Comparison of ENCODE assay signal across 22 cellular contexts in genomic region chr15:93063796-93064690, GRCh38. TPM values are rescaled to one million over a fixed set of nuclear protein-coding genes. Genes with fewer than 3 reads are reported as not detected.
A peak's percentile ranks its signal among the peaks of the same experiment; 100 is the strongest.
DNase-seq lines count a peak whose midpoint lies in the region; ATAC-seq and TF ChIP-seq lines count a peak whose summit lies in the region.
"Had no signal": no experiment of that assay in that cellular context is flagged by ENCODE, and none has a peak within 500 bp of the region (broad histone marks: within the 10 kb centered on the region; RNA-seq: fewer than 3 reads in every experiment).

No MANE protein-coding gene starts in this region.

- H3K4me3 Mint-ChIP-seq in CD14-positive monocyte = peak overlapping the region; percentile 6 to 39
- H3K4me3 Mint-ChIP-seq: activated naive CD4-positive, alpha-beta T cell treated with anti-CD3 and anti-CD28 coated beads, Interleukin-2, amount 50 U/mL, for 24 hours; central memory CD8-positive, alpha-beta T cell; HFFc6 had no signal

- no peaks in the 10 kb centered on the region for H3K9me3 ChIP-seq in PC-9 (ENCODE audit: insufficient read depth, low read depth)
- H3K9me3 ChIP-seq in esophagus muscularis mucosa = no peaks in the 10 kb centered on the region
- no peaks in the 10 kb centered on the region for H3K9me3 ChIP-seq in sigmoid colon

- CTCF ChIA-PET in PC-9 (lab: Charles Lee) = no interaction called here

- DNase-seq in CD14-positive monocyte (ENCODE audit: low spot score) (no peak), PC-9 (no peak), esophagus muscularis mucosa (ENCODE audit: extremely low spot score) (no peak), sigmoid colon (no peak), mucosa of gallbladder (ENCODE audit: low spot score) (no peak), G401 (ENCODE audit: low spot score) (no peak), Ammon's horn (ENCODE audit: low spot score) (no peak)
- DNase-seq: activated CD4-positive, alpha-beta T cell treated with anti-CD3 and anti-CD28 coated beads for 1 hour; GF-D8; head of caudate nucleus; HFFc6; NCI-H2227 treated with DMSO at 0.1 percent for 48 hours; NK-92 treated with Interleukin-12 subunit alpha and Interleukin-12 subunit beta, amount 100 ng/mL, for 24 hours; occipital lobe; SIG-M5; small intestine had no signal

- peaks cover 18% of the 10 kb centered on the region for H3F3A ChIP-seq in PC-9 (ENCODE audit: insufficient read depth, low read depth)

- H3K9me3 Mint-ChIP-seq in CD14-positive monocyte = no peaks in the 10 kb centered on the region
- H3K9me3 Mint-ChIP-seq: activated naive CD4-positive, alpha-beta T cell treated with anti-CD3 and anti-CD28 coated beads, Interleukin-2, amount 50 U/mL, for 24 hours; central memory CD8-positive, alpha-beta T cell; HFFc6 had no signal

- no peak for TF ChIP-seq EP300 in esophagus muscularis mucosa (IDR thresholded peaks at IDR 0.05)
- no peak for TF ChIP-seq EP300 in sigmoid colon (IDR thresholded peaks at IDR 0.05)

- ATAC-seq in GM21528 (IDR thresholded peaks at IDR 0.05; ENCODE audit: low FRiP score, unreplicated experiment) = no peak

- H3K9me2 ChIP-seq in PC-9 (ENCODE audit: insufficient read depth) = no peaks in the 10 kb centered on the region

- TF ChIP-seq CTCF in CD14-positive monocyte (IDR thresholded peaks at IDR 0.05) (no peak), PC-9 (conservative IDR thresholded peaks at IDR 0.05) (no peak), esophagus muscularis mucosa (IDR thresholded peaks at IDR 0.05) (no peak), sigmoid colon (IDR thresholded peaks at IDR 0.05) (no peak)

- H3K27ac ChIP-seq in PC-9 (peak overlapping the region; percentile 95), esophagus muscularis mucosa (replicated peaks in 1 of 4) (peak overlapping the region; percentile 95 to 98 (median 97)), sigmoid colon (peak overlapping the region; percentile 96 to 98 (median 97))
- H3K27ac ChIP-seq: HL-60, KMS-11 had no signal

- no peaks in the 10 kb centered on the region for H3K79me2 ChIP-seq in PC-9 (ENCODE audit: low read depth)

- intact Hi-C loops in CD14-positive monocyte (cut with micrococcal nuclease) = no loop called here
- intact Hi-C loops in PC-9 (cut with micrococcal nuclease; ENCODE audit: unreplicated experiment) = no loop called here
- intact Hi-C loops in esophagus muscularis mucosa (cut with DNase I) = no loop called here
- intact Hi-C loops in sigmoid colon (cut with DNase I) = no loop called here

- no peak overlapping the region for H3K4me3 ChIP-seq in PC-9
- H3K4me3 ChIP-seq in esophagus muscularis mucosa = peak overlapping the region in 3 of 4 donors; percentile 24 to 29 (median 28)
- no peak overlapping the region for H3K4me3 ChIP-seq in sigmoid colon

- H3K36me3 ChIP-seq in PC-9 (ENCODE audit: low read depth) (no peaks in the 10 kb centered on the region), esophagus muscularis mucosa (peaks cover 0 to 23% (median 11%) of the 10 kb centered on the region in 4 donors), sigmoid colon (peaks cover 0 to 12% (median 2%) of the 10 kb centered on the region in 4 donors)

- TSS peak; percentile 82 for BruUV-seq in PC-9 (replicated peaks; lab: Mats Ljungman, UMichigan)

- H3K27ac Mint-ChIP-seq in CD14-positive monocyte = no peak overlapping the region
- H3K27ac Mint-ChIP-seq: activated naive CD4-positive, alpha-beta T cell treated with anti-CD3 and anti-CD28 coated beads, Interleukin-2, amount 50 U/mL, for 24 hours; HFFc6 had no signal

- H4K20me1 ChIP-seq in PC-9 (ENCODE audit: insufficient read depth) = no peaks in the 10 kb centered on the region

- H3K27me3 Mint-ChIP-seq in CD14-positive monocyte (ENCODE audit: low read depth in 3 of 3) = peaks cover 12 to 18% (median 12%) of the 10 kb centered on the region in 3 donors

- POLR2A ChIA-PET in PC-9 (lab: Charles Lee; ENCODE audit: unreplicated experiment) = interaction anchor here (0.5 to 0.7 kb wide), 3 partner anchors 59 to 260 kb away, joined by 3 read pairs; no protein-coding TSS in a partner anchor

- WGBS in esophagus muscularis mucosa = 66% methylated on average over 20 of the region's 23 CpGs
- WGBS in sigmoid colon, 2 donors = 74 to 79% methylated on average over 23 of the region's 23 CpGs

- H3K27me3 ChIP-seq in PC-9 (ENCODE audit: insufficient read depth, low read depth) (no peaks in the 10 kb centered on the region), esophagus muscularis mucosa (no peaks in the 10 kb centered on the region), sigmoid colon (no peaks in the 10 kb centered on the region)

- H3K4me2 ChIP-seq in PC-9 = peak overlapping the region; percentile 74
- H3K4me2 ChIP-seq: KMS-11 had no signal

- peak overlapping the region; percentile 56; the same call in 1 of the 2 replicates for H2AFZ ChIP-seq in PC-9

- in situ Hi-C loops in G401 (cut with HindIII; ENCODE audit: low sequenced_read_pairs) = no loop called here

- no peaks in the 10 kb centered on the region for H3K36me3 Mint-ChIP-seq in CD14-positive monocyte
- H3K36me3 Mint-ChIP-seq: activated naive CD4-positive, alpha-beta T cell treated with anti-CD3 and anti-CD28 coated beads, Interleukin-2, amount 50 U/mL, for 24 hours had no signal

- TF ChIP-seq POLR2A in esophagus muscularis mucosa (IDR thresholded peaks at IDR 0.05; ENCODE audit: low read depth) = no peak
- TF ChIP-seq POLR2A in sigmoid colon (IDR thresholded peaks at IDR 0.05) = no peak

- peaks cover 48% of the 10 kb centered on the region for H3K4me1 ChIP-seq in PC-9 (replicated peaks; ENCODE audit: insufficient read depth)
- H3K4me1 ChIP-seq in esophagus muscularis mucosa = peaks cover 68 to 100% (median 98%) of the 10 kb centered on the region in 4 donors
- peaks cover 0 to 96% (median 93%) of the 10 kb centered on the region in 4 donors for H3K4me1 ChIP-seq in sigmoid colon

- peaks cover 6% of the 10 kb centered on the region for H3K4me1 Mint-ChIP-seq in CD14-positive monocyte
- H3K4me1 Mint-ChIP-seq: activated naive CD4-positive, alpha-beta T cell treated with anti-CD3 and anti-CD28 coated beads, Interleukin-2, amount 50 U/mL, for 24 hours; central memory CD8-positive, alpha-beta T cell had no signal

RNA-seq across cellular contexts. Expression of gene RGMA, which starts 25.0 kb away (rescaled TPM):
- polyA plus RNA-seq in CD14-positive monocyte (under 1 TPM; 0.07 to 0.08 TPM), sigmoid colon (10 to 100 TPM in 1 of 3 donors, 1 to 10 TPM in 2; 1.4 to 18.5 (median 6.0) TPM)
- total RNA-seq in PC-9 (2021) (3.3 and 3.6 TPM in 2 replicates), esophagus muscularis mucosa (100 to 1,000 TPM; 101 to 312 (median 188) TPM), sigmoid colon (10 to 100 TPM; 21.8 to 58.6 (median 32.8) TPM), mucosa of gallbladder (17.5 TPM)
- total RNA-seq in G401 (2014; rRNA removed; shearing (Covaris generic)) = 0.80 and 2.6 TPM in 2 replicates
- total RNA-seq: T-helper 2 cell treated with Interferon-gamma antibody and Interleukin-4, amounts not matched to agents 100 ng/mL and 5 ng/mL, for 36 hours had no signal

Comparison
In these comparisons a context has a peak if more than half of its experiments do, and no peak if none do; other contexts are left out.
1. H3K4me3 ChIP-seq: peak in esophagus muscularis mucosa (3 of 4); none in PC-9 (single experiment) and sigmoid colon (0 of 4).
2. Peak in every context shown above with its lines, with median percentiles within 50 percentile points of each other: H3K27ac ChIP-seq.